In the genomic region with DNA sequence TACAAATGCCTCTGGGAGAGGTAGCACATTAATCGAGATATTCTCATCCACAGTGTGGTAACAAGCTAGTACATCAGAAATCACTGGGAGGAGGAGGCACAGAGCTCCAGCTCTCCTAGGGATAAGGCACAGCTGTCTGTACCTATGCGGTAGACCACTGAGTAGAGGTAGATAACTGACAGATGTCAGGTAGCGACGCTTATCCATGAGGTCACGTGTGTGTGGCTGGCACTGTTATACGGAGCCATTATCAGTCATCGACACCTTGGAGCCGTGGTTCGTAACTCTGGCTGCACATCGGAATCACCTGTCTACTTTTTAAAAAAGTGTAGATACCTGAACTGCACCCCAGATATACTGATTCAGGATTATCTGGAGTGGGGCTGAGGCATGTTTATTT, we compare ENCODE assay signal across 1 cellular context.
TF ChIP-seq lines count a peak whose summit lies in the region.

No MANE protein-coding gene starts in this region.

TF ChIP-seq in K562, 482 proteins besides CTCF, POLR2A, EP300 and RAD21:
- TF ChIP-seq CBFA2T2 (conservative IDR thresholded peaks at IDR 0.05) (peak; percentile 73), NCOR1 (IDR thresholded peaks at IDR 0.05) (peak; percentile 46; the same call in 1 of the 2 replicates), CC2D1A (IDR thresholded peaks at IDR 0.05) (no peak), TCF3 (CRISPR knock-in tag; IDR thresholded peaks at IDR 0.05) (peak; percentile 52), ZBTB26 (CRISPR knock-in tag; IDR thresholded peaks at IDR 0.05) (no peak), SOX6 (IDR thresholded peaks at IDR 0.05) (peak; percentile 29; the same call in 1 of the 2 replicates), ZEB2 (IDR thresholded peaks at IDR 0.05) (peak; percentile 92), NELFE (IDR thresholded peaks at IDR 0.05; ENCODE audit: insufficient read depth, insufficient read length) (no peak), CXXC5 (CRISPR knock-in tag; IDR thresholded peaks at IDR 0.05) (peak; percentile 69), CTBP1 (IDR thresholded peaks at IDR 0.05; ENCODE audit: borderline replicate concordance) (peak; percentile 61; the same call in 1 of the 2 replicates), BHLHE40 (IDR thresholded peaks at IDR 0.05; ENCODE audit: low read length) (peak; percentile 54), ARID1B (IDR thresholded peaks at IDR 0.05) (peak; percentile 50), MEIS2 (IDR thresholded peaks at IDR 0.05; ENCODE audit: partially characterized antibody) (peak; percentile 32), RAD51 (IDR thresholded peaks at IDR 0.05; ENCODE audit: borderline replicate concordance, low read depth) (peak; percentile 29; the same call in 1 of the 2 replicates), TEAD4 (IDR thresholded peaks at IDR 0.05; ENCODE audit: low read length) (peak; percentile 69), TEAD4 (CRISPR knock-in tag; IDR thresholded peaks at IDR 0.05; ENCODE audit: borderline replicate concordance) (no peak), CBFA2T3 (IDR thresholded peaks at IDR 0.05) (peak; percentile 85), TAL1 (IDR thresholded peaks at IDR 0.05) (peak; percentile 60; the same call in 1 of the 2 replicates), XRCC5 (IDR thresholded peaks at IDR 0.05; ENCODE audit: low read depth, low read length) (no peak)
- TF ChIP-seq, protein P1, sequence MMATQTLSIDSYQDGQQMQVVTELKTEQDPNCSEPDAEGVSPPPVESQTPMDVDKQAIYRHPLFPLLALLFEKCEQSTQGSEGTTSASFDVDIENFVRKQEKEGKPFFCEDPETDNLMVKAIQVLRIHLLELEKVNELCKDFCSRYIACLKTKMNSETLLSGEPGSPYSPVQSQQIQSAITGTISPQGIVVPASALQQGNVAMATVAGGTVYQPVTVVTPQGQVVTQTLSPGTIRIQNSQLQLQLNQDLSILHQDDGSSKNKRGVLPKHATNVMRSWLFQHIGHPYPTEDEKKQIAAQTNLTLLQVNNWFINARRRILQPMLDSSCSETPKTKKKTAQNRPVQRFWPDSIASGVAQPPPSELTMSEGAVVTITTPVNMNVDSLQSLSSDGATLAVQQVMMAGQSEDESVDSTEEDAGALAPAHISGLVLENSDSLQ (IDR thresholded peaks at IDR 0.05): peak; percentile 35
- TF ChIP-seq, protein P2, sequence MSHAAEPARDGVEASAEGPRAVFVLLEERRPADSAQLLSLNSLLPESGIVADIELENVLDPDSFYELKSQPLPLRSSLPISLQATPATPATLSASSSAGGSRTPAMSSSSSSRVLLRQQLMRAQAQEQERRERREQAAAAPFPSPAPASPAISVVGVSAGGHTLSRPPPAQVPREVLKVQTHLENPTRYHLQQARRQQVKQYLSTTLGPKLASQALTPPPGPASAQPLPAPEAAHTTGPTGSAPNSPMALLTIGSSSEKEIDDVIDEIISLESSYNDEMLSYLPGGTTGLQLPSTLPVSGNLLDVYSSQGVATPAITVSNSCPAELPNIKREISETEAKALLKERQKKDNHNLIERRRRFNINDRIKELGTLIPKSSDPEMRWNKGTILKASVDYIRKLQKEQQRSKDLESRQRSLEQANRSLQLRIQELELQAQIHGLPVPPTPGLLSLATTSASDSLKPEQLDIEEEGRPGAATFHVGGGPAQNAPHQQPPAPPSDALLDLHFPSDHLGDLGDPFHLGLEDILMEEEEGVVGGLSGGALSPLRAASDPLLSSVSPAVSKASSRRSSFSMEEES (CRISPR knock-in tag; IDR thresholded peaks at IDR 0.05): 0 out of 2 replicates have a peak, but pooled peaks have one; percentile 5
- TF ChIP-seq, protein P3, sequence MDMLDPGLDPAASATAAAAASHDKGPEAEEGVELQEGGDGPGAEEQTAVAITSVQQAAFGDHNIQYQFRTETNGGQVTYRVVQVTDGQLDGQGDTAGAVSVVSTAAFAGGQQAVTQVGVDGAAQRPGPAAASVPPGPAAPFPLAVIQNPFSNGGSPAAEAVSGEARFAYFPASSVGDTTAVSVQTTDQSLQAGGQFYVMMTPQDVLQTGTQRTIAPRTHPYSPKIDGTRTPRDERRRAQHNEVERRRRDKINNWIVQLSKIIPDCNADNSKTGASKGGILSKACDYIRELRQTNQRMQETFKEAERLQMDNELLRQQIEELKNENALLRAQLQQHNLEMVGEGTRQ (CRISPR knock-in tag; IDR thresholded peaks at IDR 0.05): peak; percentile 52
